ENCODE assay signal across 2 cellular contexts in genomic region chr13:98997051-98997730, GRCh38.
TF ChIP-seq lines count a peak whose summit lies in the region.

No MANE protein-coding gene starts in this region.

TF ChIP-seq in GM23338, 12 proteins besides CTCF, POLR2A, EP300 and RAD21:
- TF ChIP-seq ZNF462 (CRISPR knock-in tag; IDR thresholded peaks at IDR 0.05): no peak
- no peak for TF ChIP-seq POLR2AphosphoS5 (IDR thresholded peaks at IDR 0.05; ENCODE audit: low read depth)
- TF ChIP-seq REST (IDR thresholded peaks at IDR 0.05; ENCODE audit: unreplicated experiment): no peak
- no peak for TF ChIP-seq JUNB (IDR thresholded peaks at IDR 0.05; ENCODE audit: unreplicated experiment)
- no peak for TF ChIP-seq ZNF331 (CRISPR knock-in tag; IDR thresholded peaks at IDR 0.05; ENCODE audit: low read depth)
- no peak for TF ChIP-seq NANOG (IDR thresholded peaks at IDR 0.05; ENCODE audit: borderline replicate concordance)
- no peak for TF ChIP-seq EZH2phosphoT487 (IDR thresholded peaks at IDR 0.05; ENCODE audit: unreplicated experiment)
- TF ChIP-seq CREB1 (CRISPR knock-in tag; IDR thresholded peaks at IDR 0.05; ENCODE audit: low read depth): no peak
- no peak for TF ChIP-seq ZNF114 (CRISPR knock-in tag; IDR thresholded peaks at IDR 0.05)
- no peak for TF ChIP-seq ETS1 (IDR thresholded peaks at IDR 0.05)
- TF ChIP-seq EZH2 (IDR thresholded peaks at IDR 0.05; ENCODE audit: low read depth, unreplicated experiment): no peak

TF ChIP-seq in SK-N-SH, 30 proteins besides CTCF, POLR2A, EP300 and RAD21:
- no peak for TF ChIP-seq USF2 (IDR thresholded peaks at IDR 0.05; ENCODE audit: borderline replicate concordance, low read depth, low read length)
- TF ChIP-seq MAX (IDR thresholded peaks at IDR 0.05; ENCODE audit: low read depth): no peak
- no peak for TF ChIP-seq JUND (IDR thresholded peaks at IDR 0.05)
- no peak for TF ChIP-seq POLR2AphosphoS5 (IDR thresholded peaks at IDR 0.05; ENCODE audit: low read depth, low read length)
- TF ChIP-seq TEAD4 (IDR thresholded peaks at IDR 0.05; ENCODE audit: borderline replicate concordance, insufficient read depth): no peak
- no peak for TF ChIP-seq MXI1 (IDR thresholded peaks at IDR 0.05; ENCODE audit: low read depth, low read length)
- TF ChIP-seq RCOR1 (IDR thresholded peaks at IDR 0.05; ENCODE audit: low read length): no peak
